In the genomic region with DNA sequence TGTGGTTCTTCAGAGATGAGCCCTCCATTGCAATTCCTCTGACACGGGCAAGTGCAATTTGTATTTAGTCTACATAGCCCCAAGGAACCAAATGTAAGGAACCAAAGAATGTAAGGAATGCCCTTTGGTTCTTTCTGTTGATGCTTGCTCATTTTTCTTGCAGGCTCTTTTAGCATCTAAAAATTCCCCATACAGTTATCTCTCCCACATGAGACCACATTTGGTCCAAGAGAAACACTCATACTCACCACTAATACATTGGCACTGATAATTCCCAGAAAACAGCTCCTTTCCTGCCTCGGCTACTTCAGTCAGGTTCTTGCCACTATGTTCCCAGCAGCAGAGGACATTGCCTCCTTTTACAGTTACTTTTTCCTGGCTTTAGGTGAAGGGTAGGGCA, we compare ENCODE assay signal across 17 cellular contexts.
A peak's percentile ranks its signal among the peaks of the same experiment; 100 is the strongest.
DNase-seq lines count a peak whose midpoint lies in the region; ATAC-seq and TF ChIP-seq lines count a peak whose summit lies in the region.
"Had no signal": no experiment of that assay in that cellular context is flagged by ENCODE, and none has a peak within 500 bp of the region (broad histone marks: within the 10 kb centered on the region; RNA-seq: fewer than 3 reads in every experiment).

No MANE protein-coding gene starts in this region.

- H3K36me3 Mint-ChIP-seq in activated CD4-positive, alpha-beta T cell treated with anti-CD3 and anti-CD28 coated beads, Interleukin-2, amount 10 ng/mL, durations not matched to agents 24 days and 14 days (ENCODE audit: low read depth), result no peaks in the 10 kb centered on the region

- no peak overlapping the region for H3K4me3 Mint-ChIP-seq in activated CD4-positive, alpha-beta T cell treated with anti-CD3 and anti-CD28 coated beads, Interleukin-2, amount 10 ng/mL, durations not matched to agents 24 days and 14 days
- H3K4me3 Mint-ChIP-seq: neural crest cell had no signal

- ATAC-seq in Right ventricle myocardium superior (ENCODE audit: poor library complexity) (peak; percentile 43), HG03039 (IDR thresholded peaks at IDR 0.05; ENCODE audit: unreplicated experiment) (no peak)
- ATAC-seq: left lung had no signal

- TF ChIP-seq CTCF in astrocyte of the spinal cord (IDR thresholded peaks at IDR 0.05; ENCODE audit: low read depth, low read length), result peak; percentile 7

- in situ Hi-C loops in astrocyte of the spinal cord (cut with HindIII; ENCODE audit: low sequenced_read_pairs), result no loop called here

- H3K9me3 Mint-ChIP-seq in activated CD4-positive, alpha-beta T cell treated with anti-CD3 and anti-CD28 coated beads, Interleukin-2, amount 10 ng/mL, durations not matched to agents 24 days and 14 days, result peaks cover 14% of the 10 kb centered on the region

- H3K27me3 Mint-ChIP-seq in activated CD4-positive, alpha-beta T cell treated with anti-CD3 and anti-CD28 coated beads, Interleukin-2, amount 10 ng/mL, durations not matched to agents 24 days and 14 days, result no peaks in the 10 kb centered on the region

- H3K27ac Mint-ChIP-seq in activated CD4-positive, alpha-beta T cell treated with anti-CD3 and anti-CD28 coated beads, Interleukin-2, amount 10 ng/mL, durations not matched to agents 24 days and 14 days, result no peak overlapping the region

- no peak overlapping the region for H3K4me3 ChIP-seq in astrocyte of the spinal cord (ENCODE audit: low read depth, low read length)
- H3K4me3 ChIP-seq: left lung, tibial nerve had no signal

- intact Hi-C loops in Right ventricle myocardium superior (cut with DNase I) (no loop called here), cardiac septum (cut with DNase I) (no loop called here)
- intact Hi-C loops in activated CD4-positive, alpha-beta T cell treated with anti-CD3 and anti-CD28 coated beads, Interleukin-2, amount 10 ng/mL, durations not matched to agents 24 days and 14 days (cut with micrococcal nuclease), result no loop called here

- no peaks in the 10 kb centered on the region for H3K4me1 Mint-ChIP-seq in activated CD4-positive, alpha-beta T cell treated with anti-CD3 and anti-CD28 coated beads, Interleukin-2, amount 10 ng/mL, durations not matched to agents 24 days and 14 days
- H3K4me1 Mint-ChIP-seq: neural crest cell had no signal

- DNase-seq in Right ventricle myocardium superior (no peak), cardiac septum (ENCODE audit: low spot score) (no peak), astrocyte of the spinal cord (ENCODE audit: low read depth, low spot score) (peak; percentile 92), hepatic stellate cell (ENCODE audit: low spot score) (peak; percentile 79), cerebellar cortex (ENCODE audit: low spot score) (no peak), DMS 273 treated with DMSO at 0.1 percent for 48 hours (lab: John Stamatoyannopoulos, UW) (no peak)
- no peak for DNase-seq in activated CD4-positive, alpha-beta T cell treated with anti-CD3 and anti-CD28 coated beads, Interleukin-2, amount 10 ng/mL, durations not matched to agents 24 days and 14 days
- DNase-seq: 8988T; cortex of kidney; KG1; left lung; NCI-H187 treated with DMSO at 0.1 percent for 48 hours; SHP77; stimulated activated CD4-positive, alpha-beta T cell treated with anti-CD3 and anti-CD28 coated beads, Interleukin-12 subunit alpha, Interleukin-12 subunit beta, amount 100 ng/mL, for 4 hours had no signal

Comparison
In these comparisons a context has a peak if more than half of its experiments do, and no peak if none do; other contexts are left out.
1. DNase-seq: peak in astrocyte of the spinal cord (single experiment) and hepatic stellate cell (single experiment); none in Right ventricle myocardium superior (single experiment), cardiac septum (single experiment), cerebellar cortex (single experiment), activated CD4-positive, alpha-beta T cell treated with anti-CD3 and anti-CD28 coated beads, Interleukin-2, amount 10 ng/mL, durations not matched to agents 24 days and 14 days (single experiment) and DMS 273 treated with DMSO at 0.1 percent for 48 hours (single experiment).